17 cellular contexts compared by ENCODE assay signal in the genomic region with DNA sequence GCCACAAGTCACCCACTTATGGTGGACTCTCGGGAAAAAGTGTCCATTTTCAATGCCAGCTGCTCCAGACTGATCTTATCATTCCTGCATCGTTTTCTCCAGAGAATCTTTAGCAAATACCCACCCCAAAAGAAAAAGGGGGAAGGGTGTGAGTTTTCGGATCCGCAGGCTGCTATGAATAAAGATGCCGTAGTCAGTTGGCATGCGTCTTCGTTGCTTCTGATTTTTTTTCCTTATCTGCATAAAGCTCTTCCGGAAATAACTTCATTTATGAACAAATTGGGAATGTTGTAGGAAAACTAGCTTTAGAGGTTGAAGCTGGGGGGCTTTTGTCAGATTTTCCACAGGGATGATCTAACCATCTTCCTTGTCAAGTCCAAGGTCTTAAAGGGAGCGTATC.
"Had no signal": no experiment of that assay in that cellular context is flagged by ENCODE, and none has a peak within 500 bp of the region (broad histone marks: within the 10 kb centered on the region; RNA-seq: fewer than 3 reads in every experiment).

No MANE protein-coding gene starts in this region.

- H3K4me1 ChIP-seq: prostate gland had no signal

- H3K4me1 Mint-ChIP-seq: stimulated activated memory B cell treated with anti-CD40 and anti-IgM and Interleukin-4, amounts not matched to agents 10 μg/mL and 1 μg/mL and 100 μg/mL, for 72 hours had no signal

- H3K36me3 ChIP-seq: prostate gland had no signal

- H3K27me3 Mint-ChIP-seq: activated naive CD4-positive, alpha-beta T cell treated with anti-CD3 and anti-CD28 coated beads, Interleukin-2, amount 50 U/mL, for 24 hours; type B pancreatic cell had no signal

- H3K27ac ChIP-seq: prostate gland, sigmoid colon had no signal

- H3K9me3 Mint-ChIP-seq: activated naive CD4-positive, alpha-beta T cell treated with anti-CD3 and anti-CD28 coated beads, Interleukin-2, amount 50 U/mL, for 24 hours; activated T-cell treated with anti-CD3 and anti-CD28 coated beads, Interleukin-2, amount 50 U/mL, for 4 hours; nephron; stimulated activated memory B cell treated with anti-CD40 and anti-IgM and Interleukin-4, amounts not matched to agents 10 μg/mL and 1 μg/mL and 100 μg/mL, for 72 hours; type B pancreatic cell had no signal

- ATAC-seq: activated T-cell treated with anti-CD3 and anti-CD28 coated beads, Interleukin-2, amount 50 U/mL, for 4 hours; stimulated activated memory B cell treated with anti-CD40 and anti-IgM and Interleukin-4, amounts not matched to agents 10 μg/mL and 1 μg/mL and 100 μg/mL, for 72 hours had no signal

- H3K27me3 ChIP-seq: sigmoid colon had no signal

- H3K9me3 ChIP-seq: prostate gland, sigmoid colon had no signal

- H3K27ac Mint-ChIP-seq: activated naive CD4-positive, alpha-beta T cell treated with anti-CD3 and anti-CD28 coated beads, Interleukin-2, amount 50 U/mL, for 24 hours; stimulated activated memory B cell treated with anti-CD40 and anti-IgM and Interleukin-4, amounts not matched to agents 10 μg/mL and 1 μg/mL and 100 μg/mL, for 72 hours; type B pancreatic cell had no signal

- H3K4me3 ChIP-seq: prostate gland, sigmoid colon had no signal

- H3K4me3 Mint-ChIP-seq: activated naive CD4-positive, alpha-beta T cell treated with anti-CD3 and anti-CD28 coated beads, Interleukin-2, amount 50 U/mL, for 24 hours; activated T-cell treated with anti-CD3 and anti-CD28 coated beads, Interleukin-2, amount 50 U/mL, for 4 hours; nephron; stimulated activated memory B cell treated with anti-CD40 and anti-IgM and Interleukin-4, amounts not matched to agents 10 μg/mL and 1 μg/mL and 100 μg/mL, for 72 hours; type B pancreatic cell had no signal

- H3K36me3 Mint-ChIP-seq: activated naive CD4-positive, alpha-beta T cell treated with anti-CD3 and anti-CD28 coated beads, Interleukin-2, amount 50 U/mL, for 24 hours; stimulated activated memory B cell treated with anti-CD40 and anti-IgM and Interleukin-4, amounts not matched to agents 10 μg/mL and 1 μg/mL and 100 μg/mL, for 72 hours had no signal

- DNase-seq: activated CD4-positive, alpha-beta T cell treated with anti-CD3 and anti-CD28 coated beads, Interleukin-2, amount 50 U/mL, for 48 hours; activated CD4-positive, CD25-positive, alpha-beta regulatory T cell treated with anti-CD3 and anti-CD28 coated beads, Interleukin-2, amount 50 U/mL, for 72 hours; activated effector memory CD4-positive, alpha-beta T cell treated with Interleukin-2 at 50 U/mL for 16 hours; activated T-cell treated with anti-CD3 and anti-CD28 coated beads, Interleukin-2, amount 50 U/mL, for 4 hours; central memory CD4-positive, alpha-beta T cell; cortex of kidney; effector memory CD4-positive, alpha-beta T cell; foreskin melanocyte; mesendoderm; occipital lobe; sigmoid colon; SW 1271 had no signal
